1 cellular context compared by ENCODE assay signal in the genomic region with DNA sequence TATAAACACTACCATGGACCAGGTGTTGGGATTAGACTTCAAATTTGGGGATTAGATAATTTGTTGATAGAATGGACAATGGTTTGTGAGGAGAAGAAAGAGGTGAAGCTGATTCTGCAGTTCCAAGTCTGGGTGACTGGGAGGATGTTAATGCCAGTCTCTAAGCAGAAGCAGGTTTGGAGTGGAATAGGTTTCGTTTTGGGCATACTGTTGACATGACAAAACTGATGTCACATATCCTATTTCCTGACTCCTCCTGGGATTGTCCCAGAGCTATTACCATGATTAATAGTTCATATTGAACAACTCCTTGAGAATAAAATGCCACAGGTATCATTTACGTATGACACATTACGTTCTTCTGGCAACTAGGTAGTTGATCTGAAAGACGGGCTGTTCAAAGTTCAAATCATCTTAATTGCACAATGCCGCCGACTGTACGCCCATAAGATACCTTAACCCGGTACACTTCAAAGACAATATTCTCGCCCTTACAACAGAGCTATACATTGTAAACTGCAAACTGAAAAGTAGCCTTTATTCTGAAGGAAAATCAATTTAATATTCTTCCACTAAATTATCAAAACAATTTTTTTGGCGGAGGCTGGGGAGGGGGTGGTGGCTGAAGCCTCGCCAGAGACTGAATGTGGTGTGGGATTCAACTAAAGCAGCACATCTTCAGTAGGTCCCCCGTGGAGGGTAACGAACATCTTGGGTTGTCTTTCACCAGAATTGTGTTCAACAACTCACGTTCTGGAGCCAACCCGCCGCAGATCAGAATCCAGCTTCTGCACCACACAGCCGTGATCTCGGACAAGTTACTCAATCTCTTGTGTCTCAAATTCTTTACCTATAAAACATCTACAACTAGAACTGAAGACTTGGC.
TF ChIP-seq lines count a peak whose summit lies in the region.

No MANE protein-coding gene starts in this region.

TF ChIP-seq in K562, 482 proteins besides CTCF, POLR2A, EP300 and RAD21 (continued from another document):
- TF ChIP-seq, protein P1, sequence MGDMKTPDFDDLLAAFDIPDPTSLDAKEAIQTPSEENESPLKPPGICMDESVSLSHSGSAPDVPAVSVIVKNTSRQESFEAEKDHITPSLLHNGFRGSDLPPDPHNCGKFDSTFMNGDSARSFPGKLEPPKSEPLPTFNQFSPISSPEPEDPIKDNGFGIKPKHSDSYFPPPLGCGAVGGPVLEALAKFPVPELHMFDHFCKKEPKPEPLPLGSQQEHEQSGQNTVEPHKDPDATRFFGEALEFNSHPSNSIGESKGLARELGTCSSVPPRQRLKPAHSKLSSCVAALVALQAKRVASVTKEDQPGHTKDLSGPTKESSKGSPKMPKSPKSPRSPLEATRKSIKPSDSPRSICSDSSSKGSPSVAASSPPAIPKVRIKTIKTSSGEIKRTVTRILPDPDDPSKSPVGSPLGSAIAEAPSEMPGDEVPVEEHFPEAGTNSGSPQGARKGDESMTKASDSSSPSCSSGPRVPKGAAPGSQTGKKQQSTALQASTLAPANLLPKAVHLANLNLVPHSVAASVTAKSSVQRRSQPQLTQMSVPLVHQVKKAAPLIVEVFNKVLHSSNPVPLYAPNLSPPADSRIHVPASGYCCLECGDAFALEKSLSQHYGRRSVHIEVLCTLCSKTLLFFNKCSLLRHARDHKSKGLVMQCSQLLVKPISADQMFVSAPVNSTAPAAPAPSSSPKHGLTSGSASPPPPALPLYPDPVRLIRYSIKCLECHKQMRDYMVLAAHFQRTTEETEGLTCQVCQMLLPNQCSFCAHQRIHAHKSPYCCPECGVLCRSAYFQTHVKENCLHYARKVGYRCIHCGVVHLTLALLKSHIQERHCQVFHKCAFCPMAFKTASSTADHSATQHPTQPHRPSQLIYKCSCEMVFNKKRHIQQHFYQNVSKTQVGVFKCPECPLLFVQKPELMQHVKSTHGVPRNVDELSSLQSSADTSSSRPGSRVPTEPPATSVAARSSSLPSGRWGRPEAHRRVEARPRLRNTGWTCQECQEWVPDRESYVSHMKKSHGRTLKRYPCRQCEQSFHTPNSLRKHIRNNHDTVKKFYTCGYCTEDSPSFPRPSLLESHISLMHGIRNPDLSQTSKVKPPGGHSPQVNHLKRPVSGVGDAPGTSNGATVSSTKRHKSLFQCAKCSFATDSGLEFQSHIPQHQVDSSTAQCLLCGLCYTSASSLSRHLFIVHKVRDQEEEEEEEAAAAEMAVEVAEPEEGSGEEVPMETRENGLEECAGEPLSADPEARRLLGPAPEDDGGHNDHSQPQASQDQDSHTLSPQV (IDR thresholded peaks at IDR 0.05), result peak; percentile 48; the same call in 1 of the 2 replicates
TF ChIP-seq in K562: peak in this region for 29.
